In genomic region chr17:19507673-19508326, GRCh38 we compare ENCODE assay signal across 1 cellular context.
TF ChIP-seq lines count a peak whose summit lies in the region.

No MANE protein-coding gene starts in this region.

TF ChIP-seq in HEK293, 187 proteins besides CTCF, POLR2A, EP300 and RAD21 (continued from another document and continues in another):
- TF ChIP-seq KLF17 (tag by site-specific recombination; IDR thresholded peaks at IDR 0.05) (peak; percentile 98), ZNF16 (tag by site-specific recombination; IDR thresholded peaks at IDR 0.05; ENCODE audit: low read depth) (no peak), ZSCAN18 (tag by site-specific recombination; IDR thresholded peaks at IDR 0.05) (peak; percentile 97), ZNF112 (tag by site-specific recombination; IDR thresholded peaks at IDR 0.05) (no peak), ZFHX2 (tag by site-specific recombination; conservative IDR thresholded peaks at IDR 0.05) (peak; percentile 43; the same call in 1 of the 2 replicates), ZBTB6 (tag by site-specific recombination; IDR thresholded peaks at IDR 0.05) (peak; percentile 91), OSR2 (tag by site-specific recombination; IDR thresholded peaks at IDR 0.05) (no peak), ZNF335 (tag by site-specific recombination; conservative IDR thresholded peaks at IDR 0.05) (peak; percentile 81), ZBTB20 (tag by site-specific recombination; IDR thresholded peaks at IDR 0.05) (peak; percentile 83), ZNF280D (tag by site-specific recombination; IDR thresholded peaks at IDR 0.05) (peak; percentile 82; the same call in 1 of the 2 replicates), REPIN1 (tag by site-specific recombination; IDR thresholded peaks at IDR 0.05; ENCODE audit: low read depth) (peak; percentile 40; the same call in 1 of the 2 replicates), PRDM2 (tag by site-specific recombination; IDR thresholded peaks at IDR 0.05; ENCODE audit: borderline replicate concordance) (no peak), BCL11A (tag by site-specific recombination; IDR thresholded peaks at IDR 0.05; ENCODE audit: low read depth) (0 out of 2 replicates have a peak, but pooled peaks have one; percentile 50), ZNF292 (tag by site-specific recombination; IDR thresholded peaks at IDR 0.05; ENCODE audit: borderline replicate concordance, low read depth) (no peak), ZNF280C (tag by site-specific recombination; IDR thresholded peaks at IDR 0.05) (no peak), ZNF529 (tag by site-specific recombination; IDR thresholded peaks at IDR 0.05; ENCODE audit: insufficient replicate concordance) (no peak), GLIS1 (tag by site-specific recombination; IDR thresholded peaks at IDR 0.05) (peak; percentile 52; the same call in 1 of the 2 replicates), ZBTB17 (tag by site-specific recombination; IDR thresholded peaks at IDR 0.05) (peak; percentile 92), ZNF23 (tag by site-specific recombination; IDR thresholded peaks at IDR 0.05; ENCODE audit: borderline replicate concordance) (no peak), ZNF701 (tag by site-specific recombination; IDR thresholded peaks at IDR 0.05) (no peak), ZNF157 (tag by site-specific recombination; IDR thresholded peaks at IDR 0.05) (no peak), ZNF404 (tag by site-specific recombination; IDR thresholded peaks at IDR 0.05) (no peak), ZNF398 (tag by site-specific recombination; IDR thresholded peaks at IDR 0.05) (peak; percentile 88), ZXDB (tag by site-specific recombination; IDR thresholded peaks at IDR 0.05) (peak; percentile 60), MYNN (tag by site-specific recombination; IDR thresholded peaks at IDR 0.05; ENCODE audit: borderline replicate concordance) (0 out of 2 replicates have a peak, but pooled peaks have one; percentile 45), ZNF121 (tag by site-specific recombination; IDR thresholded peaks at IDR 0.05) (no peak), ZFP3 (tag by site-specific recombination; IDR thresholded peaks at IDR 0.05; ENCODE audit: low read depth) (no peak), OVOL3 (tag by site-specific recombination; IDR thresholded peaks at IDR 0.05) (no peak), ELK4 (IDR thresholded peaks at IDR 0.05; ENCODE audit: borderline replicate concordance, low read depth, low read length) (no peak), KLF16 (tag by site-specific recombination; IDR thresholded peaks at IDR 0.05) (peak; percentile 96), ZNF473 (tag by site-specific recombination; IDR thresholded peaks at IDR 0.05) (no peak), MEIS1 (CRISPR knock-in tag; IDR thresholded peaks at IDR 0.05; ENCODE audit: borderline replicate concordance) (no peak), ATF2 (tag by site-specific recombination; IDR thresholded peaks at IDR 0.05; ENCODE audit: low read depth) (no peak), KLF9 (tag by site-specific recombination; IDR thresholded peaks at IDR 0.05; ENCODE audit: low read depth) (no peak), ZNF654 (tag by site-specific recombination; IDR thresholded peaks at IDR 0.05; ENCODE audit: low read depth) (no peak), ZFP37 (tag by site-specific recombination; IDR thresholded peaks at IDR 0.05) (no peak; the same call in 1 of the 2 replicates), KLF8 (tag by site-specific recombination; IDR thresholded peaks at IDR 0.05) (peak; percentile 94)
